20 cellular contexts compared by ENCODE assay signal in genomic region chr6:28263946-28264345, GRCh38. TPM values are rescaled to one million over a fixed set of nuclear protein-coding genes. Genes with fewer than 3 reads are reported as not detected.
A peak's percentile ranks its signal among the peaks of the same experiment; 100 is the strongest.
DNase-seq lines count a peak whose midpoint lies in the region; ATAC-seq, FAIRE-seq and TF ChIP-seq lines count a peak whose summit lies in the region.
"Had no signal": no experiment of that assay in that cellular context is flagged by ENCODE, and none has a peak within 500 bp of the region (broad histone marks: within the 10 kb centered on the region; RNA-seq: fewer than 3 reads in every experiment).

No MANE protein-coding gene starts in this region.

- no peak overlapping the region for H2BK15ac ChIP-seq in IMR-90 (ENCODE audit: low read depth, low read length)

- CTCF ChIA-PET in IMR-90 (lab: Yijun Ruan, JAX) (no interaction called here), K562 (lab: Yijun Ruan, JAX; ENCODE audit: low intra/inter-chr PET ratio) (no interaction called here)

- H3K27me3 Mint-ChIP-seq in mesothelial cell of epicardium (ENCODE audit: low read depth) = peaks cover 35% of the 10 kb centered on the region

- FAIRE-seq in K562 (lab: Jason Lieb, UNC) (no peak), HTR-8/SVneo (lab: Jason Lieb, UNC) (no peak)
- FAIRE-seq: A549, RCC 7860 had no signal

- no peaks in the 10 kb centered on the region for H3K27me3 ChIP-seq in ACC112 (ENCODE audit: insufficient read depth, low read length)
- H3K27me3 ChIP-seq in IMR-90 (ENCODE audit: control insufficient read depth, insufficient read depth, low read length) = no peaks in the 10 kb centered on the region; the same call in 1 of the 2 replicates
- no peaks in the 10 kb centered on the region for H3K27me3 ChIP-seq in K562 (ENCODE audit: control insufficient read depth in 2 of 2, insufficient read depth in 2 of 2, low read length in 2 of 2)
- no peaks in the 10 kb centered on the region for H3K27me3 ChIP-seq in psoas muscle (ENCODE audit: insufficient read depth in 3 of 3, low read length in 2 of 3)
- H3K27me3 ChIP-seq: BLaER1 had no signal

- no peak overlapping the region for H2AK9ac ChIP-seq in IMR-90 (replicated peaks; ENCODE audit: low read depth, low read length, poor library complexity)

- POLR2A ChIA-PET in IMR-90 (lab: Charles Lee; ENCODE audit: unreplicated experiment) (interaction anchor here (1.0 kb wide), 1 partner anchor 12 kb away, joined by 3 read pairs; the partner anchor contains the start of gene ZKSCAN4), K562 (lab: Yijun Ruan, JAX) (interaction anchor here (1.0 to 1.1 kb wide), 2 partner anchors 8 to 16 kb away, joined by 3 read pairs; no protein-coding TSS in a partner anchor)

- TF ChIP-seq POLR2A in IMR-90 (IDR thresholded peaks at IDR 0.05; ENCODE audit: low read depth, low read length) (no peak), K562 (conservative IDR thresholded peaks at IDR 0.05) (no peak)

- H3K23ac ChIP-seq in IMR-90 (ENCODE audit: low read depth, low read length) = no peak overlapping the region

- no peak overlapping the region for H4K91ac ChIP-seq in IMR-90 (ENCODE audit: insufficient read depth, low read depth, low read length)

- no peak overlapping the region for H3K4ac ChIP-seq in IMR-90 (ENCODE audit: low read depth, low read length)

- no CpG with 5 or more reads among the region's 2 CpGs for WGBS in IMR-90 (ENCODE audit: extremely low coverage in 2 of 2, insufficient read length in 1 of 2), 2 experiments
- WGBS in K562 (ENCODE audit: insufficient coverage, low coverage, missing lambda C conversion rate) = 19% methylated on average over 2 of the region's 2 CpGs
- 46 to 60% (median 57%) methylated on average over 2 of the region's 2 CpGs for WGBS in psoas muscle, 3 donors

- H3K36me3 Mint-ChIP-seq in mesothelial cell of epicardium = no peaks in the 10 kb centered on the region
- H3K36me3 Mint-ChIP-seq: CD8-positive, alpha-beta T cell had no signal

- no peak overlapping the region for H3K27ac ChIP-seq in ACC112 (ENCODE audit: low read depth, low read length)
- H3K27ac ChIP-seq in IMR-90 (ENCODE audit: insufficient read depth, low read length) = no peak overlapping the region
- no peak overlapping the region for H3K27ac ChIP-seq in K562 (ENCODE audit: extremely low read depth, low read depth, low read length)
- no peak overlapping the region for H3K27ac ChIP-seq in psoas muscle
- H3K27ac ChIP-seq: A549, BLaER1 had no signal

- peaks cover 0 to 19% of the 10 kb centered on the region in 2 experiments; a peak in 1 of 4 replicates for H3K79me1 ChIP-seq in IMR-90 (ENCODE audit: low read depth in 1 of 2, low read length in 2 of 2)

- peak overlapping the region; percentile 60 for H3K27ac Mint-ChIP-seq in mesothelial cell of epicardium
- H3K27ac Mint-ChIP-seq: CD8-positive, alpha-beta T cell; H9 had no signal

- TF ChIP-seq EP300 in K562 (IDR thresholded peaks at IDR 0.05; ENCODE audit: low read length) = no peak

- H2AFZ ChIP-seq in ACC112 (ENCODE audit: low read length, unreplicated experiment) = peak overlapping the region; percentile 2
- H2AFZ ChIP-seq in IMR-90 (replicated peaks; ENCODE audit: low read length, poor library complexity) = no peak overlapping the region
- H2AFZ ChIP-seq in K562 (ENCODE audit: low read depth, low read length) = peak overlapping the region; percentile 27; the same call in 1 of the 2 replicates

- TF ChIP-seq CTCF in IMR-90 (conservative IDR thresholded peaks at IDR 0.05; ENCODE audit: low read depth, low read length) (no peak), K562 (IDR thresholded peaks at IDR 0.05 in 2 of 3, conservative IDR thresholded peaks at IDR 0.05 in 1 of 3; ENCODE audit: insufficient read depth in 2 of 3, low read depth in 1 of 3, low read length in 3 of 3) (no peak), mesothelial cell of epicardium (IDR thresholded peaks at IDR 0.05; ENCODE audit: unreplicated experiment) (no peak), psoas muscle (IDR thresholded peaks at IDR 0.05) (no peak)

- no peak overlapping the region for H2AK5ac ChIP-seq in IMR-90 (ENCODE audit: low read depth, low read length)

- H3K4me2 ChIP-seq in IMR-90 (ENCODE audit: low read depth, low read length) (peak overlapping the region; percentile 53; the same call in 1 of the 2 replicates), K562 (ENCODE audit: insufficient read depth, low read length) (no peak overlapping the region)
- H3K4me2 ChIP-seq: A549, BLaER1 had no signal

- H3K4me3 Mint-ChIP-seq in mesothelial cell of epicardium = no peak overlapping the region
- H3K4me3 Mint-ChIP-seq: CD8-positive, alpha-beta T cell; H9 had no signal

- peaks cover 7% of the 10 kb centered on the region for H3K9me3 ChIP-seq in IMR-90 (ENCODE audit: control insufficient read depth, insufficient read depth, low read length)
- no peaks in the 10 kb centered on the region; the same call in 1 of the 2 replicates for H3K9me3 ChIP-seq in K562 (replicated peaks; ENCODE audit: control insufficient read depth, insufficient read depth, low read depth, low read length)
- peaks cover 14% of the 10 kb centered on the region for H3K9me3 ChIP-seq in psoas muscle
- H3K9me3 ChIP-seq: A549 had no signal

- H3K18ac ChIP-seq in IMR-90 (ENCODE audit: low read depth, low read length) = no peak overlapping the region

- peak overlapping the region in 1 of 2 experiments; percentile 25; a peak in 1 of 4 replicates for H4K8ac ChIP-seq in IMR-90 (ENCODE audit: low read depth in 2 of 2, low read length in 2 of 2)

- no peak overlapping the region for H2BK20ac ChIP-seq in IMR-90 (ENCODE audit: low read depth, low read length)

- no peak overlapping the region for H3K14ac ChIP-seq in IMR-90 (replicated peaks; ENCODE audit: low read depth, low read length)

- H2BK5ac ChIP-seq in IMR-90 (ENCODE audit: low read depth, low read length, poor library complexity, severe bottlenecking) = no peak overlapping the region

- H3K36me3 ChIP-seq in ACC112 (ENCODE audit: insufficient read depth, low read length) (no peaks in the 10 kb centered on the region), IMR-90 (ENCODE audit: control insufficient read depth, insufficient read depth, low read length) (no peaks in the 10 kb centered on the region), K562 (ENCODE audit: control insufficient read depth, insufficient read depth, low read length) (no peaks in the 10 kb centered on the region), psoas muscle (ENCODE audit: insufficient read depth in 1 of 2, low read depth in 1 of 2) (peaks cover 0 to 2% of the 10 kb centered on the region in 2 donors)
- H3K36me3 ChIP-seq: BLaER1 had no signal

- H4K5ac ChIP-seq in IMR-90 (ENCODE audit: low read depth, low read length) = no peak overlapping the region; the same call in 1 of the 2 replicates

- no peaks in the 10 kb centered on the region for H3K9me3 Mint-ChIP-seq in mesothelial cell of epicardium
- H3K9me3 Mint-ChIP-seq: CD8-positive, alpha-beta T cell; H9 had no signal

- H3K4me3 ChIP-seq in ACC112 (ENCODE audit: low read depth, low read length) (no peak overlapping the region), IMR-90 (ENCODE audit: insufficient read depth, low read depth, low read length) (no peak overlapping the region), K562 (no peak overlapping the region), psoas muscle (no peak overlapping the region)
- H3K4me3 ChIP-seq: A549, BLaER1 had no signal

- H3K56ac ChIP-seq in IMR-90 (ENCODE audit: extremely low read depth, insufficient read depth, low read length) = no peak overlapping the region

- H3K4me1 ChIP-seq in ACC112 (ENCODE audit: control insufficient read depth, insufficient read depth, low read length, unreplicated experiment) = peaks cover 14% of the 10 kb centered on the region
- 0 out of 2 replicates have a peak, but pooled peaks cover 2% of the 10 kb centered on the region for H3K4me1 ChIP-seq in IMR-90 (ENCODE audit: control insufficient read depth, insufficient read depth, low read length)
- peaks cover 11 to 23% of the 10 kb centered on the region in 2 experiments for H3K4me1 ChIP-seq in K562 (replicated peaks in 1 of 2; ENCODE audit: control insufficient read depth in 2 of 2, insufficient read depth in 2 of 2, low read length in 2 of 2)
- peaks cover 26% of the 10 kb centered on the region for H3K4me1 ChIP-seq in psoas muscle

- ATAC-seq in IMR-90 (ENCODE audit: low read depth) (no peak), K562 (no peak), psoas muscle (no peak), left colon (no peak)
- ATAC-seq: A549; CD8-positive, alpha-beta T cell; Right ventricle myocardium inferior had no signal

- BruUV-seq in IMR-90 (replicated peaks; lab: Mats Ljungman, UMichigan) (no TSS peak), K562 (replicated peaks; lab: Mats Ljungman, UMichigan) (no TSS peak)

- dilution Hi-C loops in IMR-90 (cut with HindIII; ENCODE audit: low sequenced_read_pairs, unreplicated experiment) = no loop called here

- H3K79me2 ChIP-seq in ACC112 (ENCODE audit: control insufficient read depth, insufficient read depth, low read length, unreplicated experiment) (peaks cover 13% of the 10 kb centered on the region), K562 (ENCODE audit: control insufficient read depth, insufficient read depth, low read length) (peaks cover 20% of the 10 kb centered on the region)

- in situ Hi-C loops in IMR-90 (cut with MboI; ENCODE audit: low sequenced_read_pairs) = no loop called here
- in situ Hi-C loops in K562 (cut with MboI) = no loop called here
- in situ Hi-C loops in KBM-7 (cut with MboI; ENCODE audit: low pct_unique_long_range_greater_than_20kb, low sequenced_read_pairs) = no loop called here

- H3K9me1 ChIP-seq in IMR-90 (ENCODE audit: insufficient read depth, low read length) (no peaks in the 10 kb centered on the region; the same call in 1 of the 2 replicates), K562 (ENCODE audit: control insufficient read depth, insufficient read depth, low read length) (no peaks in the 10 kb centered on the region)

- TF ChIP-seq RAD21 in IMR-90 (IDR thresholded peaks at IDR 0.05; ENCODE audit: low read length) = no peak
- TF ChIP-seq RAD21 in K562 (CRISPR knock-in tag; conservative IDR thresholded peaks at IDR 0.05 in 1 of 2, IDR thresholded peaks at IDR 0.05 in 1 of 2) = no peak

- peak; percentile 30 for DNase-seq in IMR-90
- no peak for DNase-seq in K562 (ENCODE audit: extremely low read depth in 1 of 4, low spot score in 3 of 4)
- DNase-seq in mesothelial cell of epicardium (ENCODE audit: low spot score in 2 of 2, unreplicated experiment in 2 of 2) = no peak
- DNase-seq in HTR-8/SVneo (ENCODE audit: insufficient read length, low spot score) = no peak
- DNase-seq in psoas muscle = no peak
- DNase-seq in KBM-7 = no peak
- no peak for DNase-seq in left colon
- DNase-seq: Calu3; CD8-positive, alpha-beta T cell; H9; NCI-H1694 treated with DMSO at 0.1 percent for 48 hours; NCI-H748 treated with DMSO at 0.1 percent for 48 hours; NK-92 treated with Interleukin-12 subunit alpha and Interleukin-12 subunit beta, amount 100 ng/mL, for 24 hours had no signal

- no peaks in the 10 kb centered on the region for H4K20me1 ChIP-seq in IMR-90 (ENCODE audit: insufficient read depth, low read length)
- H4K20me1 ChIP-seq in K562 (replicated peaks; ENCODE audit: control insufficient read depth, insufficient read depth, low read length) = no peaks in the 10 kb centered on the region
- H4K20me1 ChIP-seq: BLaER1 had no signal

- no peak overlapping the region for H2BK120ac ChIP-seq in IMR-90 (ENCODE audit: low read depth, low read length)

- H3K9ac ChIP-seq in IMR-90 (ENCODE audit: low read depth, low read length) (no peak overlapping the region), K562 (ENCODE audit: insufficient read depth in 1 of 2, low read depth in 2 of 2, low read length in 2 of 2) (no peak overlapping the region)
- H3K9ac ChIP-seq: BLaER1 had no signal

- intact Hi-C loops in IMR-90 (cut with micrococcal nuclease) = no loop called here
- intact Hi-C loops in K562 (cut with micrococcal nuclease) = no loop called here
- intact Hi-C loops in psoas muscle (cut with DNase I) = loop anchor here in 1 of 2 donors (5.0 kb wide), 1 partner anchor 83 kb away; the partner anchor contains the start of gene ZKSCAN3
- intact Hi-C loops in left colon (cut with DNase I, micrococcal nuclease) = loop anchor here in 1 of 2 donors (10.0 kb wide), 1 partner anchor 91 kb away; no protein-coding TSS in a partner anchor

- peaks cover 9% of the 10 kb centered on the region for H3K4me1 Mint-ChIP-seq in mesothelial cell of epicardium
- H3K4me1 Mint-ChIP-seq: H9 had no signal

RNA-seq across cellular contexts. Expression of gene ZSCAN26, which starts 3.0 kb away (rescaled TPM):
- total RNA-seq in IMR-90 (2012; rRNA removed) (22.8 and 42.1 TPM in 2 replicates), K562 (2014; rRNA removed) (5.4 and 5.9 TPM in 2 replicates), K562 (2014; rRNA removed; fragmentation: Illumina TruSeq; extraction: Trizol) (10.5 and 10.7 TPM in 2 replicates), K562 (2015; rRNA removed; fragmentation: Illumina TruSeq; extraction: Trizol) (10.7 and 11.0 TPM in 2 replicates), K562 (2021) (6.1 and 6.9 TPM in 2 replicates), mesothelial cell of epicardium (26.6 to 29.2 TPM (median 26.9 TPM) in 3 replicates), psoas muscle (10 to 100 TPM in 2 of 4 donors, 1 to 10 TPM in 2; 6.9 to 12.9 (median 10.1) TPM), left colon (1 to 10 TPM; 3.8 to 7.9 TPM)
- polyA plus RNA-seq in IMR-90 (2012; rRNA removed) (12.8 and 13.1 TPM in 2 replicates), K562 (2011; rRNA removed) (14.2 and 14.6 TPM in 2 replicates), K562 (2014; fragmentation: Illumina TruSeq; extraction: Trizol) (12.2 and 12.4 TPM in 2 replicates), K562 (2014; fragmentation: Nextera tagmentation; extraction: Ambion mirVana) (10 to 100 TPM in 1 of 2 experiments, 1 to 10 TPM in 1; 7.3 to 12.8 TPM), K562 (2014; rRNA removed) (6.4 and 8.4 TPM in 2 replicates), psoas muscle (1 to 10 TPM; 4.2 to 8.0 (median 6.4) TPM)
- polyA plus RNA-seq in IMR-90 (2012; cell fraction: cytosol; rRNA removed) = 2.2 and 4.8 TPM in 2 replicates
- 11.2 and 46.2 TPM in 2 replicates for polyA plus RNA-seq in IMR-90 (2012; cell fraction: nucleus; rRNA removed; ENCODE audit: low replicate concordance)
- total RNA-seq in K562 (2011; cell fraction: chromatin; rRNA removed; ENCODE audit: low replicate concordance) = 33.0 and 48.0 TPM in 2 replicates
- 7.7 and 9.1 TPM in 2 replicates for total RNA-seq in K562 (2011; cell fraction: nucleolus; rRNA removed)
- 11.8 and 13.1 TPM in 2 replicates for total RNA-seq in K562 (2011; cell fraction: nucleoplasm; rRNA removed)
- polyA plus RNA-seq in K562 (2011; cell fraction: cytosol; rRNA removed) = 2.7 and 6.0 TPM in 2 replicates
- 25.1 and 33.9 TPM in 2 replicates for polyA plus RNA-seq in K562 (2011; cell fraction: nucleus; rRNA removed)
- polyA plus RNA-seq in K562 (2012) = 7.0 and 10.4 TPM in 2 replicates
- polyA minus RNA-seq in K562 (2011; rRNA and poly(A)+ RNA removed) = 19.5 and 25.0 TPM in 2 replicates
- polyA minus RNA-seq in K562 (2011; cell fraction: cytosol; rRNA and poly(A)+ RNA removed) = 2.3 and 3.2 TPM in 2 replicates
- 7.3 and 16.6 TPM in 2 replicates for polyA minus RNA-seq in K562 (2011; cell fraction: nucleus; rRNA and poly(A)+ RNA removed)

RNA-seq across cellular contexts. Expression of gene NKAPL, which starts 4.8 kb away (rescaled TPM):
- 0.54 and 0.83 TPM in 2 replicates for total RNA-seq in IMR-90 (2012; rRNA removed)
- polyA plus RNA-seq in IMR-90 (2012; rRNA removed) = 0.49 and 0.51 TPM in 2 replicates
- polyA plus RNA-seq in IMR-90 (2012; cell fraction: cytosol; rRNA removed) = 0.27 and 0.32 TPM in 2 replicates
- 0.12 and 0.21 TPM in 2 replicates for polyA plus RNA-seq in IMR-90 (2012; cell fraction: nucleus; rRNA removed; ENCODE audit: low replicate concordance)
- not detected in 2 replicates for total RNA-seq in K562 (2011; cell fraction: chromatin; rRNA removed; ENCODE audit: low replicate concordance)
- total RNA-seq in K562 (2011; cell fraction: nucleolus; rRNA removed) = not detected in 2 replicates
- not detected in 2 replicates for total RNA-seq in K562 (2011; cell fraction: nucleoplasm; rRNA removed)
- not detected in 2 replicates for total RNA-seq in K562 (2014; rRNA removed)
- not detected in 2 replicates for total RNA-seq in K562 (2014; rRNA removed; fragmentation: Illumina TruSeq; extraction: Trizol)
- total RNA-seq in K562 (2015; rRNA removed; fragmentation: Illumina TruSeq; extraction: Trizol) = not detected in 2 replicates
- not detected in 2 replicates for total RNA-seq in K562 (2021)
- not detected in 2 replicates for polyA plus RNA-seq in K562 (2011; rRNA removed)
- not detected in 2 replicates for polyA plus RNA-seq in K562 (2011; cell fraction: cytosol; rRNA removed)
- polyA plus RNA-seq in K562 (2011; cell fraction: nucleus; rRNA removed) = not detected in 2 replicates
- 0.06 TPM in 1 of 2 replicates, not detected in the other for polyA plus RNA-seq in K562 (2012)
- not detected in 2 replicates for polyA plus RNA-seq in K562 (2014; fragmentation: Illumina TruSeq; extraction: Trizol)
- polyA plus RNA-seq in K562 (2014; fragmentation: Nextera tagmentation; extraction: Ambion mirVana) = not detected
- polyA plus RNA-seq in K562 (2014; rRNA removed) = not detected in 2 replicates
- polyA minus RNA-seq in K562 (2011; rRNA and poly(A)+ RNA removed) = not detected in 2 replicates
- not detected in 2 replicates for polyA minus RNA-seq in K562 (2011; cell fraction: cytosol; rRNA and poly(A)+ RNA removed)
- not detected in 2 replicates for polyA minus RNA-seq in K562 (2011; cell fraction: nucleus; rRNA and poly(A)+ RNA removed)
- not detected in 3 replicates for total RNA-seq in mesothelial cell of epicardium
- 1 to 10 TPM; 5.0 to 9.4 (median 6.0) TPM for total RNA-seq in psoas muscle
- polyA plus RNA-seq in psoas muscle = 10 to 100 TPM in 2 of 3 donors, 1 to 10 TPM in 1; 8.1 to 27.3 (median 17.1) TPM
- total RNA-seq in left colon = under 1 TPM; 0.21 to 0.47 TPM
- total RNA-seq: Calu3; CD8-positive, alpha-beta T cell; H9; NCI-H460; SK-MEL-5 had no signal
- polyA plus RNA-seq: A549 had no signal

RNA-seq across cellular contexts. Expression of gene ZKSCAN4, which starts 11.9 kb away (rescaled TPM):
- 4.7 and 5.7 TPM in 2 replicates for total RNA-seq in IMR-90 (2012; rRNA removed)
- polyA plus RNA-seq in IMR-90 (2012; rRNA removed) = 2.0 and 2.4 TPM in 2 replicates
- polyA plus RNA-seq in IMR-90 (2012; cell fraction: cytosol; rRNA removed) = 0.77 and 0.90 TPM in 2 replicates
- 1.3 and 3.4 TPM in 2 replicates for polyA plus RNA-seq in IMR-90 (2012; cell fraction: nucleus; rRNA removed; ENCODE audit: low replicate concordance)
- total RNA-seq in K562 (2011; cell fraction: chromatin; rRNA removed; ENCODE audit: low replicate concordance) = 4.0 and 6.2 TPM in 2 replicates
- 4.7 and 5.1 TPM in 2 replicates for total RNA-seq in K562 (2011; cell fraction: nucleolus; rRNA removed)
- 3.3 and 4.5 TPM in 2 replicates for total RNA-seq in K562 (2011; cell fraction: nucleoplasm; rRNA removed)
- total RNA-seq in K562 (2014; rRNA removed) = 3.8 and 4.7 TPM in 2 replicates
- total RNA-seq in K562 (2014; rRNA removed; fragmentation: Illumina TruSeq; extraction: Trizol) = 5.0 and 5.9 TPM in 2 replicates
- total RNA-seq in K562 (2015; rRNA removed; fragmentation: Illumina TruSeq; extraction: Trizol) = 5.3 and 6.4 TPM in 2 replicates
- total RNA-seq in K562 (2021) = 4.2 and 5.1 TPM in 2 replicates
- 4.6 and 5.3 TPM in 2 replicates for polyA plus RNA-seq in K562 (2011; rRNA removed)
- polyA plus RNA-seq in K562 (2011; cell fraction: cytosol; rRNA removed) = 1.4 and 2.2 TPM in 2 replicates
- 4.4 and 4.9 TPM in 2 replicates for polyA plus RNA-seq in K562 (2011; cell fraction: nucleus; rRNA removed)
- 3.3 and 3.6 TPM in 2 replicates for polyA plus RNA-seq in K562 (2012)
- polyA plus RNA-seq in K562 (2014; fragmentation: Illumina TruSeq; extraction: Trizol) = 4.9 and 5.0 TPM in 2 replicates
- polyA plus RNA-seq in K562 (2014; fragmentation: Nextera tagmentation; extraction: Ambion mirVana) = 1 to 10 TPM; 1.2 to 1.6 TPM
- 4.1 and 4.7 TPM in 2 replicates for polyA plus RNA-seq in K562 (2014; rRNA removed)
- 5.1 and 8.8 TPM in 2 replicates for polyA minus RNA-seq in K562 (2011; rRNA and poly(A)+ RNA removed)
- polyA minus RNA-seq in K562 (2011; cell fraction: cytosol; rRNA and poly(A)+ RNA removed) = 2.2 and 2.8 TPM in 2 replicates
- polyA minus RNA-seq in K562 (2011; cell fraction: nucleus; rRNA and poly(A)+ RNA removed) = 3.0 and 4.8 TPM in 2 replicates
- 5.8 to 6.8 TPM (median 6.8 TPM) in 3 replicates for total RNA-seq in mesothelial cell of epicardium
- total RNA-seq in psoas muscle = 1 to 10 TPM; 1.0 to 2.2 (median 1.8) TPM
- polyA plus RNA-seq in psoas muscle = 1 to 10 TPM in 2 of 3 donors, under 1 TPM in 1; 0.83 to 2.2 (median 1.2) TPM
- 1 to 10 TPM; 4.8 to 6.0 TPM for total RNA-seq in left colon

RNA-seq across cellular contexts. Expression of gene PGBD1, which starts 17.4 kb away (rescaled TPM):
- total RNA-seq in IMR-90 (2012; rRNA removed) (6.3 and 6.9 TPM in 2 replicates), K562 (2014; rRNA removed) (4.4 and 5.8 TPM in 2 replicates), K562 (2014; rRNA removed; fragmentation: Illumina TruSeq; extraction: Trizol) (9.0 and 10.0 TPM in 2 replicates), K562 (2015; rRNA removed; fragmentation: Illumina TruSeq; extraction: Trizol) (8.3 and 8.9 TPM in 2 replicates), K562 (2021) (6.5 and 7.4 TPM in 2 replicates), mesothelial cell of epicardium (8.9 to 9.4 TPM (median 9.2 TPM) in 3 replicates), psoas muscle (1 to 10 TPM in 3 of 4 donors, under 1 TPM in 1; 0.93 to 2.6 (median 1.3) TPM), left colon (1 to 10 TPM; 1.4 to 1.5 TPM)
- polyA plus RNA-seq in IMR-90 (2012; rRNA removed) (3.3 and 3.9 TPM in 2 replicates), K562 (2011; rRNA removed) (7.1 and 8.2 TPM in 2 replicates), K562 (2014; fragmentation: Illumina TruSeq; extraction: Trizol) (6.5 and 7.3 TPM in 2 replicates), K562 (2014; fragmentation: Nextera tagmentation; extraction: Ambion mirVana) (1 to 10 TPM; 3.3 to 3.5 TPM), K562 (2014; rRNA removed) (5.6 and 6.1 TPM in 2 replicates), psoas muscle (1 to 10 TPM in 1 of 3 donors, under 1 TPM in 2; 0.62 to 1.3 (median 0.79) TPM)
- polyA plus RNA-seq in IMR-90 (2012; cell fraction: cytosol; rRNA removed) = 1.1 and 1.5 TPM in 2 replicates
- polyA plus RNA-seq in IMR-90 (2012; cell fraction: nucleus; rRNA removed; ENCODE audit: low replicate concordance) = 2.2 and 4.3 TPM in 2 replicates
- 7.8 and 12.2 TPM in 2 replicates for total RNA-seq in K562 (2011; cell fraction: chromatin; rRNA removed; ENCODE audit: low replicate concordance)
- total RNA-seq in K562 (2011; cell fraction: nucleolus; rRNA removed) = 4.7 and 6.2 TPM in 2 replicates
- 7.0 and 7.5 TPM in 2 replicates for total RNA-seq in K562 (2011; cell fraction: nucleoplasm; rRNA removed)
- 3.0 and 4.0 TPM in 2 replicates for polyA plus RNA-seq in K562 (2011; cell fraction: cytosol; rRNA removed)
- polyA plus RNA-seq in K562 (2011; cell fraction: nucleus; rRNA removed) = 10.0 and 10.8 TPM in 2 replicates
- polyA plus RNA-seq in K562 (2012) = 4.9 and 7.8 TPM in 2 replicates
- polyA minus RNA-seq in K562 (2011; rRNA and poly(A)+ RNA removed) = 9.5 and 10.0 TPM in 2 replicates
- 3.3 and 4.4 TPM in 2 replicates for polyA minus RNA-seq in K562 (2011; cell fraction: cytosol; rRNA and poly(A)+ RNA removed)
- 5.0 and 6.3 TPM in 2 replicates for polyA minus RNA-seq in K562 (2011; cell fraction: nucleus; rRNA and poly(A)+ RNA removed)

RNA-seq across cellular contexts. Expression of gene ZSCAN9, which starts 38.9 kb away (rescaled TPM):
- 16.9 and 17.7 TPM in 2 replicates for total RNA-seq in IMR-90 (2012; rRNA removed)
- polyA plus RNA-seq in IMR-90 (2012; rRNA removed) = 11.5 and 13.7 TPM in 2 replicates
- 3.5 and 5.9 TPM in 2 replicates for polyA plus RNA-seq in IMR-90 (2012; cell fraction: cytosol; rRNA removed)
- 6.1 and 28.1 TPM in 2 replicates for polyA plus RNA-seq in IMR-90 (2012; cell fraction: nucleus; rRNA removed; ENCODE audit: low replicate concordance)
- 65.9 and 101 TPM in 2 replicates for total RNA-seq in K562 (2011; cell fraction: chromatin; rRNA removed; ENCODE audit: low replicate concordance)
- 43.7 and 45.8 TPM in 2 replicates for total RNA-seq in K562 (2011; cell fraction: nucleolus; rRNA removed)
- total RNA-seq in K562 (2011; cell fraction: nucleoplasm; rRNA removed) = 68.6 and 101 TPM in 2 replicates
- 18.4 and 19.0 TPM in 2 replicates for total RNA-seq in K562 (2014; rRNA removed)
- 31.4 and 37.4 TPM in 2 replicates for total RNA-seq in K562 (2014; rRNA removed; fragmentation: Illumina TruSeq; extraction: Trizol)
- 26.0 and 28.7 TPM in 2 replicates for total RNA-seq in K562 (2015; rRNA removed; fragmentation: Illumina TruSeq; extraction: Trizol)
- total RNA-seq in K562 (2021) = 19.0 and 22.3 TPM in 2 replicates
- polyA plus RNA-seq in K562 (2011; rRNA removed) = 48.9 and 59.9 TPM in 2 replicates
- 16.3 and 40.6 TPM in 2 replicates for polyA plus RNA-seq in K562 (2011; cell fraction: cytosol; rRNA removed)
- polyA plus RNA-seq in K562 (2011; cell fraction: nucleus; rRNA removed) = 55.3 and 65.2 TPM in 2 replicates
- 15.5 and 25.6 TPM in 2 replicates for polyA plus RNA-seq in K562 (2012)
- 31.8 and 32.5 TPM in 2 replicates for polyA plus RNA-seq in K562 (2014; fragmentation: Illumina TruSeq; extraction: Trizol)
- polyA plus RNA-seq in K562 (2014; fragmentation: Nextera tagmentation; extraction: Ambion mirVana) = 10 to 100 TPM; 18.8 to 20.0 TPM
- 30.4 and 35.2 TPM in 2 replicates for polyA plus RNA-seq in K562 (2014; rRNA removed)
- polyA minus RNA-seq in K562 (2011; rRNA and poly(A)+ RNA removed) = 49.6 and 64.4 TPM in 2 replicates
- polyA minus RNA-seq in K562 (2011; cell fraction: cytosol; rRNA and poly(A)+ RNA removed) = 10.6 and 10.9 TPM in 2 replicates
- 28.3 and 55.3 TPM in 2 replicates for polyA minus RNA-seq in K562 (2011; cell fraction: nucleus; rRNA and poly(A)+ RNA removed)
- total RNA-seq in mesothelial cell of epicardium = 25.5 to 29.6 TPM (median 27.9 TPM) in 3 replicates
- 1 to 10 TPM; 5.2 to 6.9 (median 6.3) TPM for total RNA-seq in psoas muscle
- 10 to 100 TPM in 1 of 3 donors, 1 to 10 TPM in 2; 3.9 to 10.4 (median 7.4) TPM for polyA plus RNA-seq in psoas muscle
- 10 to 100 TPM; 10.4 to 12.8 TPM for total RNA-seq in left colon
